Comparison of ENCODE assay signal across 8 cellular contexts in the genomic region with DNA sequence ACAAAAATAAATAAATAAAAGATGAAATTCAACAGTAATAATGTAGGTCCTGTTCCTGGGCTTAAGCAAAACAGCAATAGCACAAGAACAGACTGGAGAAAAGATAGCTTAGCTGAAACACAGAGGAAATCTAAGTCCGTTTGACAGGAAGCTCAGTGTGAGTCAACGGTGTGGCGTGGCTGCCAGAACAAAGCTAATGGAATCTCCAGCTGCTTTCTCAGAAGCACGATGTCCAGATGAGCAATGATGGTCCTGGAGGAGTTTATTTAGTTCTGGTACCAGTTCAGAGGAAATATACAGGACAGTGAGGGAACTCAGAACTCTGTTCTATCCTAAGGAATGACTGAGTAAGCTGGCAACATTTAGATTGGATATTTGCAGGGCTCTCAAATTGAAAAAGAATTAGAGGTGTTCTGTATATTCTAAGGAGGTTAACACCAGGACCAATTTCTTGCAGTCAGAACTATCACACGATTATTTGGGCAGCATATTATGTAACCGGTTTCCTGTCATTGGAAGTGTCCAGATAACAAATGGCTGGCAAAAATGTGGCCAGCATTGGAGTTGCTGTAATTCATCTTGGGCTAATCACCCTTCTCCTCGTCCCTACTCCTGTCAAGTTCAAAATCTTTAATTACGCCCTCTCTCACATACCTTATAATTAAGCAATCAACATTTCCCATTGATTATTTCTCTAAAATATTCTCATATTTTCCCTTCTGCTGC. TPM values are rescaled to one million over a fixed set of nuclear protein-coding genes. Genes with fewer than 3 reads are reported as not detected.
DNase-seq lines count a peak whose midpoint lies in the region; ATAC-seq and TF ChIP-seq lines count a peak whose summit lies in the region.
"Had no signal": no experiment of that assay in that cellular context is flagged by ENCODE, and none has a peak within 500 bp of the region (broad histone marks: within the 10 kb centered on the region; RNA-seq: fewer than 3 reads in every experiment).

No MANE protein-coding gene starts in this region.

- no peaks in the 10 kb centered on the region for H3K36me3 ChIP-seq in colonic mucosa

- H3K9me3 ChIP-seq in colonic mucosa: no peaks in the 10 kb centered on the region

- H3K4me3 ChIP-seq in fibroblast of the aortic adventitia (ENCODE audit: low read depth, low read length) (no peak overlapping the region), colonic mucosa (no peak overlapping the region)
- H3K4me3 ChIP-seq: lung had no signal

- H3K9me3 Mint-ChIP-seq in HFFc6: no peaks in the 10 kb centered on the region
- no peaks in the 10 kb centered on the region for H3K9me3 Mint-ChIP-seq in T-helper 1 cell treated with Interleukin-12 subunit alpha and Interleukin-12 subunit beta and Interleukin-4 antibody, amounts not matched to agents 30 μg/mL and 1 μg/mL, for 36 hours

- ATAC-seq in GM19463 (IDR thresholded peaks at IDR 0.05; ENCODE audit: unreplicated experiment): no peak

- no peaks in the 10 kb centered on the region; the same call in 1 of the 2 replicates for H3K27me3 Mint-ChIP-seq in HFFc6 (ENCODE audit: insufficient read depth)
- no peaks in the 10 kb centered on the region for H3K27me3 Mint-ChIP-seq in T-helper 1 cell treated with Interleukin-12 subunit alpha and Interleukin-12 subunit beta and Interleukin-4 antibody, amounts not matched to agents 30 μg/mL and 1 μg/mL, for 36 hours (ENCODE audit: low read depth)

- DNase-seq in HFFc6 (peak; percentile 68), fibroblast of the aortic adventitia (ENCODE audit: low read depth) (peak; percentile 86), colonic mucosa (no peak), SK-N-DZ (ENCODE audit: low spot score) (no peak)
- peak; percentile 37 for DNase-seq in stimulated activated CD8-positive, alpha-beta memory T cell treated with anti-CD3 and anti-CD28 coated beads, Interleukin-4, amount 100 ng/mL, for 48 hours

- no peak overlapping the region for H3K9ac ChIP-seq in colonic mucosa (ENCODE audit: low read depth in 2 of 2, low read length in 2 of 2)

- no peaks in the 10 kb centered on the region for H3K27me3 ChIP-seq in colonic mucosa

- no peak for TF ChIP-seq CTCF in HFFc6 (IDR thresholded peaks at IDR 0.05)
- no peak for TF ChIP-seq CTCF in fibroblast of the aortic adventitia (IDR thresholded peaks at IDR 0.05; ENCODE audit: insufficient read depth, low read length)
- no peak for TF ChIP-seq CTCF in colonic mucosa (IDR thresholded peaks at IDR 0.05)

- H3K4me1 Mint-ChIP-seq in HFFc6 (ENCODE audit: low read depth): peaks cover 55% of the 10 kb centered on the region
- peaks cover 64% of the 10 kb centered on the region for H3K4me1 Mint-ChIP-seq in T-helper 1 cell treated with Interleukin-12 subunit alpha and Interleukin-12 subunit beta and Interleukin-4 antibody, amounts not matched to agents 30 μg/mL and 1 μg/mL, for 36 hours (ENCODE audit: low read depth)

- no peak overlapping the region for H3K27ac ChIP-seq in colonic mucosa

- peak overlapping the region; percentile 52 for H3K27ac Mint-ChIP-seq in HFFc6
- peak overlapping the region; percentile 82 for H3K27ac Mint-ChIP-seq in T-helper 1 cell treated with Interleukin-12 subunit alpha and Interleukin-12 subunit beta and Interleukin-4 antibody, amounts not matched to agents 30 μg/mL and 1 μg/mL, for 36 hours

- intact Hi-C loops in colonic mucosa (cut with DNase I): no loop called here

- H3K4me3 Mint-ChIP-seq in HFFc6: no peak overlapping the region
- H3K4me3 Mint-ChIP-seq in T-helper 1 cell treated with Interleukin-12 subunit alpha and Interleukin-12 subunit beta and Interleukin-4 antibody, amounts not matched to agents 30 μg/mL and 1 μg/mL, for 36 hours: peak overlapping the region; percentile 5

- no peaks in the 10 kb centered on the region for H3K4me1 ChIP-seq in colonic mucosa

- H3K36me3 Mint-ChIP-seq in HFFc6 (ENCODE audit: low read depth): no peaks in the 10 kb centered on the region
- H3K36me3 Mint-ChIP-seq in T-helper 1 cell treated with Interleukin-12 subunit alpha and Interleukin-12 subunit beta and Interleukin-4 antibody, amounts not matched to agents 30 μg/mL and 1 μg/mL, for 36 hours (ENCODE audit: low read depth): peaks cover 25% of the 10 kb centered on the region

RNA-seq across cellular contexts. Expression of gene GAB3, which starts 12.7 kb away (rescaled TPM):
- total RNA-seq in HFFc6 (2021; fragmentation: NEBNext Ultra II Directional; extraction: Animal tissue kit (Norgen Biotek cat#: 25700)): under 1 TPM; 0.05 to 0.50 (median 0.16) TPM
- 1.2 and 4.2 TPM in 2 replicates for total RNA-seq in fibroblast of the aortic adventitia (ENCODE audit: low replicate concordance)
- total RNA-seq in colonic mucosa: 1 to 10 TPM; 1.2 to 1.4 TPM
- polyA plus RNA-seq in SK-N-DZ (2014; cell fraction: cytosol; rRNA removed): 0.16 TPM in 1 of 2 replicates, not detected in the other
- 0.07 and 0.38 TPM in 2 replicates for polyA plus RNA-seq in SK-N-DZ (2014; cell fraction: nucleus; rRNA removed)

RNA-seq across cellular contexts. Expression of gene DKC1, which starts 24.5 kb away (rescaled TPM):
- 10 to 100 TPM; 44.6 to 55.5 (median 51.1) TPM for total RNA-seq in HFFc6 (2021; fragmentation: NEBNext Ultra II Directional; extraction: Animal tissue kit (Norgen Biotek cat#: 25700))
- total RNA-seq in fibroblast of the aortic adventitia (ENCODE audit: low replicate concordance) (36.5 and 47.8 TPM in 2 replicates), colonic mucosa (10 to 100 TPM; 28.5 to 55.0 TPM)
- 74.1 and 79.4 TPM in 2 replicates for polyA plus RNA-seq in SK-N-DZ (2014; cell fraction: cytosol; rRNA removed)
- polyA plus RNA-seq in SK-N-DZ (2014; cell fraction: nucleus; rRNA removed): 120 and 130 TPM in 2 replicates

Comparison
In these comparisons a context has a peak if more than half of its experiments do, and no peak if none do; other contexts are left out.
1. DNase-seq: peak in HFFc6 (single experiment), fibroblast of the aortic adventitia (single experiment) and stimulated activated CD8-positive, alpha-beta memory T cell treated with anti-CD3 and anti-CD28 coated beads, Interleukin-4, amount 100 ng/mL, for 48 hours (single experiment); none in colonic mucosa (single experiment) and SK-N-DZ (single experiment).